1 cellular context compared by ENCODE assay signal in genomic region chr19:11598103-11598483, GRCh38.
TF ChIP-seq lines count a peak whose summit lies in the region.

No MANE protein-coding gene starts in this region.

TF ChIP-seq in HEK293, 187 proteins besides CTCF, POLR2A, EP300 and RAD21 (continued from another document):
- TF ChIP-seq ZNF18 (tag by site-specific recombination; IDR thresholded peaks at IDR 0.05) (no peak), HIC1 (tag by site-specific recombination; IDR thresholded peaks at IDR 0.05) (no peak), ZNF792 (tag by site-specific recombination; IDR thresholded peaks at IDR 0.05) (no peak), REST (tag by site-specific recombination; IDR thresholded peaks at IDR 0.05) (no peak), ZNF571 (tag by site-specific recombination; IDR thresholded peaks at IDR 0.05) (no peak), ZNF24 (tag by site-specific recombination; IDR thresholded peaks at IDR 0.05) (no peak)
TF ChIP-seq in HEK293: peak in this region for 0.
